In genomic region chr1:82517586-82517985, GRCh38 we compare ENCODE assay signal across 10 cellular contexts.
DNase-seq lines count a peak whose midpoint lies in the region; ATAC-seq and TF ChIP-seq lines count a peak whose summit lies in the region.
"Had no signal": no experiment of that assay in that cellular context is flagged by ENCODE, and none has a peak within 500 bp of the region (broad histone marks: within the 10 kb centered on the region; RNA-seq: fewer than 3 reads in every experiment).

No MANE protein-coding gene starts in this region.

- H3K9ac ChIP-seq in adipocyte (ENCODE audit: low read length), result peak overlapping the region; percentile 58
- H3K9ac ChIP-seq: KMS-11 had no signal

- no peaks in the 10 kb centered on the region for H3K9me3 ChIP-seq in adipocyte (ENCODE audit: control insufficient read depth, low read length)

- H3K4me3 Mint-ChIP-seq in nephron progenitor cell, result no peak overlapping the region
- no peak overlapping the region for H3K4me3 Mint-ChIP-seq in natural killer cell treated with Interleukin-12 subunit alpha and Interleukin-12 subunit beta and Interleukin-15 and Interleukin-18, amount 100 ng/mL, for 72 hours

- DNase-seq in AG20443 (ENCODE audit: low spot score), result peak; percentile 54
- DNase-seq in adipocyte (ENCODE audit: low read depth), result no peak
- peak in 38 of 42 donors; percentile 1 to 54 (median 23) for DNase-seq in head of caudate nucleus
- DNase-seq in nephron progenitor cell, result peak; percentile 26
- no peak for DNase-seq in natural killer cell treated with Interleukin-12 subunit alpha and Interleukin-12 subunit beta and Interleukin-15 and Interleukin-18, amount 100 ng/mL, for 72 hours (ENCODE audit: low spot score)
- no peak for DNase-seq in activated CD4-positive, alpha-beta T cell treated with anti-CD3 and anti-CD28 coated beads, Interleukin-2, amount 50 U/mL, for 4 hours
- DNase-seq in dedifferentiated amniotic fluid mesenchymal stem cell (ENCODE audit: extremely low spot score), result no peak
- DNase-seq: activated gamma-delta T cell treated with Interleukin-2 at 50 U/mL for 16 hours had no signal

- H3K27me3 Mint-ChIP-seq in nephron progenitor cell (ENCODE audit: low read depth, poor library complexity), result no peaks in the 10 kb centered on the region
- H3K27me3 Mint-ChIP-seq in natural killer cell treated with Interleukin-12 subunit alpha and Interleukin-12 subunit beta and Interleukin-15 and Interleukin-18, amount 100 ng/mL, for 72 hours, result no peaks in the 10 kb centered on the region

- H3K36me3 ChIP-seq in adipocyte (ENCODE audit: control insufficient read depth, insufficient read depth, low read length, severe bottlenecking), result no peaks in the 10 kb centered on the region

- H3K27ac Mint-ChIP-seq in nephron progenitor cell, result no peak overlapping the region
- H3K27ac Mint-ChIP-seq in natural killer cell treated with Interleukin-12 subunit alpha and Interleukin-12 subunit beta and Interleukin-15 and Interleukin-18, amount 100 ng/mL, for 72 hours, result no peak overlapping the region

- ATAC-seq in natural killer cell treated with Interleukin-12 subunit alpha and Interleukin-12 subunit beta and Interleukin-15 and Interleukin-18, amount 100 ng/mL, for 72 hours, result no peak
- ATAC-seq in GM21515 (IDR thresholded peaks at IDR 0.05; ENCODE audit: unreplicated experiment), result no peak

- H3K9me3 Mint-ChIP-seq in nephron progenitor cell, result no peaks in the 10 kb centered on the region
- peaks cover 10% of the 10 kb centered on the region for H3K9me3 Mint-ChIP-seq in natural killer cell treated with Interleukin-12 subunit alpha and Interleukin-12 subunit beta and Interleukin-15 and Interleukin-18, amount 100 ng/mL, for 72 hours

- H3K4me1 ChIP-seq in adipocyte (ENCODE audit: control insufficient read depth, insufficient read depth, low read length), result peaks cover 23% of the 10 kb centered on the region

- H3K36me3 Mint-ChIP-seq in nephron progenitor cell (ENCODE audit: low read depth), result no peaks in the 10 kb centered on the region
- H3K36me3 Mint-ChIP-seq in natural killer cell treated with Interleukin-12 subunit alpha and Interleukin-12 subunit beta and Interleukin-15 and Interleukin-18, amount 100 ng/mL, for 72 hours, result no peaks in the 10 kb centered on the region

- no peak overlapping the region for H3K4me3 ChIP-seq in adipocyte (ENCODE audit: low read length)

- no peak for TF ChIP-seq CTCF in nephron progenitor cell (IDR thresholded peaks at IDR 0.05)

- H3K27me3 ChIP-seq in adipocyte (replicated peaks; ENCODE audit: control insufficient read depth, insufficient read depth, low read length), result no peaks in the 10 kb centered on the region

- peaks cover 13% of the 10 kb centered on the region for H3K4me1 Mint-ChIP-seq in nephron progenitor cell
- H3K4me1 Mint-ChIP-seq in natural killer cell treated with Interleukin-12 subunit alpha and Interleukin-12 subunit beta and Interleukin-15 and Interleukin-18, amount 100 ng/mL, for 72 hours (ENCODE audit: low read depth in 2 of 2), result no peaks in the 10 kb centered on the region

- intact Hi-C loops in head of caudate nucleus (cut with DNase I), result no loop called here

Comparison
In these comparisons a context has a peak if more than half of its experiments do, and no peak if none do; other contexts are left out.
1. DNase-seq: peak in AG20443 (single experiment), head of caudate nucleus (38 of 42) and nephron progenitor cell (single experiment); none in adipocyte (single experiment), natural killer cell treated with Interleukin-12 subunit alpha and Interleukin-12 subunit beta and Interleukin-15 and Interleukin-18, amount 100 ng/mL, for 72 hours (single experiment), activated CD4-positive, alpha-beta T cell treated with anti-CD3 and anti-CD28 coated beads, Interleukin-2, amount 50 U/mL, for 4 hours (0 of 2) and dedifferentiated amniotic fluid mesenchymal stem cell (single experiment).